8 cellular contexts compared by ENCODE assay signal in genomic region chr3:49171119-49171774, GRCh38.
DNase-seq lines count a peak whose midpoint lies in the region; ATAC-seq, FAIRE-seq and TF ChIP-seq lines count a peak whose summit lies in the region.

Gene KLHDC8B (plus strand): TSS chr3:49171598. CDS start chr3:49172770, 1,172 bp downstream.

- peak within 1 kb of the TSS; percentile 77 for H3K27ac ChIP-seq in caudate nucleus (ENCODE audit: low read depth, low read length)

- no peak for FAIRE-seq in H54 (lab: Jason Lieb, UNC)

- no peak for ATAC-seq in GM18861 (IDR thresholded peaks at IDR 0.05; ENCODE audit: unreplicated experiment)

- peak; percentile 60 for DNase-seq in COLO668 (lab: John Stamatoyannopoulos, UW; ENCODE audit: unreplicated experiment)
- DNase-seq in H54 (ENCODE audit: insufficient read length, low spot score): peak; percentile 94
- DNase-seq in NCI-H1930 (lab: John Stamatoyannopoulos, UW): peak; percentile 58 to 64
- DNase-seq in activated CD4-positive, CD25-positive, alpha-beta regulatory T cell treated with anti-CD3 and anti-CD28 coated beads, Interleukin-2, amount 50 U/mL, for 16 hours (ENCODE audit: low read depth, low spot score): peak; percentile 65
- peak in 52 of 61 donors; percentile 13 to 76 (median 54) for DNase-seq in caudate nucleus (lab: John Stamatoyannopoulos, UW)
- DNase-seq in iris pigment epithelial cell (ENCODE audit: low read depth): peak; percentile 86
- DNase-seq in smooth muscle cell of the brain vasculature (ENCODE audit: low read depth, low spot score): peak; percentile 67

- TF ChIP-seq POLR2A in H54 (IDR thresholded peaks at IDR 0.05; ENCODE audit: low read depth, low read length): peak; percentile 51; the same call in 1 of the 2 replicates
